Comparison of ENCODE assay signal across 9 cellular contexts in genomic region chr16:2486645-2487516, GRCh38. TPM values are rescaled to one million over a fixed set of nuclear protein-coding genes. Genes with fewer than 3 reads are reported as not detected.
DNase-seq lines count a peak whose midpoint lies in the region; FAIRE-seq and TF ChIP-seq lines count a peak whose summit lies in the region.
"Had no signal": no experiment of that assay in that cellular context is flagged by ENCODE, and none has a peak within 500 bp of the region (broad histone marks: within the 10 kb centered on the region; RNA-seq: fewer than 3 reads in every experiment).

No MANE protein-coding gene starts in this region.

- DNase-seq in HL-60 (ENCODE audit: low read depth in 1 of 2, low spot score in 1 of 2): peak; percentile 47 to 87
- DNase-seq in activated T-cell treated with anti-CD3 and anti-CD28 coated beads, Interleukin-2, amount 50 U/mL, for 1 hour: peak; percentile 77
- peak; percentile 56 for DNase-seq in glomerular visceral epithelial cell (ENCODE audit: extremely low spot score)
- DNase-seq in stimulated activated CD4-positive, alpha-beta T cell treated with anti-CD3 and anti-CD28 coated beads, Interleukin-12 subunit alpha, Interleukin-12 subunit beta, amount 100 ng/mL, for 24 hours (ENCODE audit: low read depth in 2 of 2): peak; percentile 50 to 51
- no peak for DNase-seq in H54 (ENCODE audit: insufficient read length, low spot score)
- DNase-seq in uterus: no peak

- TF ChIP-seq CTCF in HL-60 (IDR thresholded peaks at IDR 0.05; ENCODE audit: insufficient read depth, low read length) (no peak), uterus (IDR thresholded peaks at IDR 0.05) (no peak)

- no peaks in the 10 kb centered on the region for H3K9me3 ChIP-seq in uterus
- H3K9me3 ChIP-seq: tibial nerve had no signal

- TF ChIP-seq POLR2A in GM19099 (IDR thresholded peaks at IDR 0.05; ENCODE audit: extremely low read depth, insufficient read length, low read depth) (peak; percentile 30), H54 (IDR thresholded peaks at IDR 0.05; ENCODE audit: low read depth, low read length) (no peak), uterus (IDR thresholded peaks at IDR 0.05) (no peak)

- no peaks in the 10 kb centered on the region for H3K27me3 ChIP-seq in HL-60 (ENCODE audit: insufficient read depth, poor library complexity, severe bottlenecking)
- H3K27me3 ChIP-seq in uterus: no peaks in the 10 kb centered on the region
- H3K27me3 ChIP-seq: tibial nerve had no signal

- H3K36me3 ChIP-seq in uterus: no peaks in the 10 kb centered on the region

- H3K4me1 ChIP-seq in uterus: peaks cover 0 to 11% of the 10 kb centered on the region in 2 donors

- H3K27ac ChIP-seq in HL-60 (replicated peaks): no peak overlapping the region
- no peak overlapping the region for H3K27ac ChIP-seq in uterus

- intact Hi-C loops in uterus (cut with DNase I; ENCODE audit: low total_unique reads): no loop called here

- H3K4me3 ChIP-seq in HL-60 (replicated peaks; ENCODE audit: insufficient read depth, low read length) (no peak overlapping the region), uterus (no peak overlapping the region)
- H3K4me3 ChIP-seq: tibial nerve had no signal

- no peak for FAIRE-seq in H54 (lab: Jason Lieb, UNC)
- FAIRE-seq: TTC549 had no signal

RNA-seq across cellular contexts. Expression of gene TBC1D24, which starts 12.0 kb away (rescaled TPM):
- total RNA-seq in uterus: 10 to 100 TPM in 1 of 4 donors, 1 to 10 TPM in 2, under 1 TPM in 1; 0.59 to 21.6 (median 4.6) TPM

RNA-seq across cellular contexts. Expression of gene NTN3, which starts 15.8 kb away (rescaled TPM):
- 10 to 100 TPM in 1 of 4 donors, 1 to 10 TPM in 1, not detected in 2; 1.3 to 15.5 TPM for total RNA-seq in uterus

RNA-seq across cellular contexts. Expression of gene ATP6V0C, which starts 26.9 kb away (rescaled TPM):
- 100 to 1,000 TPM in 1 of 4 donors, 10 to 100 TPM in 3; 14.3 to 126 (median 41.4) TPM for total RNA-seq in uterus

RNA-seq across cellular contexts. Expression of gene TEDC2, which starts 27.0 kb away (rescaled TPM):
- total RNA-seq in uterus: 1 to 10 TPM in 2 of 4 donors, not detected in 2; 1.8 to 7.0 TPM

RNA-seq across cellular contexts. Expression of gene AMDHD2, which starts 33.3 kb away (rescaled TPM):
- total RNA-seq in uterus: 10 to 100 TPM in 3 of 4 donors, 1 to 10 TPM in 1; 7.9 to 36.5 (median 22.0) TPM

Comparison
In these comparisons a context has a peak if more than half of its experiments do, and no peak if none do; other contexts are left out.
1. DNase-seq: peak in HL-60 (2 of 2), activated T-cell treated with anti-CD3 and anti-CD28 coated beads, Interleukin-2, amount 50 U/mL, for 1 hour (single experiment), glomerular visceral epithelial cell (single experiment) and stimulated activated CD4-positive, alpha-beta T cell treated with anti-CD3 and anti-CD28 coated beads, Interleukin-12 subunit alpha, Interleukin-12 subunit beta, amount 100 ng/mL, for 24 hours (2 of 2); none in H54 (single experiment) and uterus (0 of 2).